In genomic region chr1:162942903-162943567, GRCh38 we compare ENCODE assay signal across 15 cellular contexts.
DNase-seq lines count a peak whose midpoint lies in the region; TF ChIP-seq lines count a peak whose summit lies in the region.
"Had no signal": no experiment of that assay in that cellular context is flagged by ENCODE, and none has a peak within 500 bp of the region (broad histone marks: within the 10 kb centered on the region; RNA-seq: fewer than 3 reads in every experiment).

No MANE protein-coding gene starts in this region.

- no peaks in the 10 kb centered on the region for H3K79me2 ChIP-seq in GM23248 (ENCODE audit: insufficient read depth)

- H4K20me1 ChIP-seq in GM23248 (ENCODE audit: insufficient read depth) = no peaks in the 10 kb centered on the region

- H3K36me3 ChIP-seq in GM23248 (ENCODE audit: low read depth) = no peaks in the 10 kb centered on the region
- H3K36me3 ChIP-seq: ascending aorta, Peyer's patch had no signal

- no peak overlapping the region for H2AFZ ChIP-seq in GM23248

- H3K27me3 Mint-ChIP-seq in activated naive CD8-positive, alpha-beta T cell treated with anti-CD3 and anti-CD28 coated beads for 36 hours = peaks cover 45% of the 10 kb centered on the region

- DNase-seq in GM23248 = peak; percentile 48
- DNase-seq in activated naive CD8-positive, alpha-beta T cell treated with anti-CD3 and anti-CD28 coated beads for 36 hours = peak; percentile 18
- DNase-seq in fibroblast of gingiva (ENCODE audit: low read depth) = peak; percentile 48
- DNase-seq in putamen (ENCODE audit: low spot score) = peak; percentile 63
- no peak for DNase-seq in KBM-7
- no peak for DNase-seq in KG1 (lab: John Stamatoyannopoulos, UW)
- no peak for DNase-seq in coronary artery (ENCODE audit: low spot score)
- DNase-seq in RKO (ENCODE audit: low spot score) = no peak
- DNase-seq: activated CD4-positive, alpha-beta T cell treated with anti-CD3 and anti-CD28 coated beads, Interleukin-2, amount 10 ng/mL, durations not matched to agents 24 days and 14 days; COR-L47; NCI-H1417 treated with DMSO at 0.1 percent for 48 hours; Peyer's patch had no signal

- H3K27me3 ChIP-seq in GM23248 (replicated peaks; ENCODE audit: insufficient read depth) = no peaks in the 10 kb centered on the region; the same call in 1 of the 2 replicates
- H3K27me3 ChIP-seq: ascending aorta, Peyer's patch had no signal

- no peak overlapping the region for H3K4me3 Mint-ChIP-seq in activated naive CD8-positive, alpha-beta T cell treated with anti-CD3 and anti-CD28 coated beads for 36 hours
- H3K4me3 Mint-ChIP-seq: activated CD4-positive, alpha-beta T cell treated with anti-CD3 and anti-CD28 coated beads, Interleukin-2, amount 10 ng/mL, durations not matched to agents 24 days and 14 days; activated T-helper 1 cell treated with anti-CD3 and anti-CD28 coated beads, Interleukin-12 subunit alpha, Interleukin-12 subunit beta, Interleukin-2, Interleukin-4 antibody, amounts not matched to agents 30 ng/mL and 10 ng/mL and 1 ng/mL, durations not matched to agents 14 hours and 24 hours and 36 hours; stimulated activated naive CD8-positive, alpha-beta T cell treated with anti-CD3 and anti-CD28 coated beads, Interleukin-15, Interleukin-2, amounts not matched to agents 100 ng/mL and 50 ng/mL, for 24 hours had no signal

- H3K27ac ChIP-seq in GM23248 = no peak overlapping the region
- no peak overlapping the region for H3K27ac ChIP-seq in coronary artery
- H3K27ac ChIP-seq: ascending aorta, Peyer's patch had no signal

- H3K36me3 Mint-ChIP-seq in activated naive CD8-positive, alpha-beta T cell treated with anti-CD3 and anti-CD28 coated beads for 36 hours = no peaks in the 10 kb centered on the region

- TF ChIP-seq CTCF in coronary artery (IDR thresholded peaks at IDR 0.05) = no peak

- WGBS in GM23248 (ENCODE audit: low coverage in 1 of 2, low lambda C conversion rate in 2 of 2, missing lambda C conversion rate in 2 of 2), 2 experiments = 16 to 18% methylated on average over 3 of the region's 3 CpGs

- H3K9me3 Mint-ChIP-seq in activated naive CD8-positive, alpha-beta T cell treated with anti-CD3 and anti-CD28 coated beads for 36 hours = no peaks in the 10 kb centered on the region
- H3K9me3 Mint-ChIP-seq: activated CD4-positive, alpha-beta T cell treated with anti-CD3 and anti-CD28 coated beads, Interleukin-2, amount 10 ng/mL, durations not matched to agents 24 days and 14 days; activated T-helper 1 cell treated with anti-CD3 and anti-CD28 coated beads, Interleukin-12 subunit alpha, Interleukin-12 subunit beta, Interleukin-2, Interleukin-4 antibody, amounts not matched to agents 30 ng/mL and 10 ng/mL and 1 ng/mL, durations not matched to agents 14 hours and 24 hours and 36 hours; stimulated activated naive CD8-positive, alpha-beta T cell treated with anti-CD3 and anti-CD28 coated beads, Interleukin-15, Interleukin-2, amounts not matched to agents 100 ng/mL and 50 ng/mL, for 24 hours had no signal

- in situ Hi-C loops in GM23248 (cut with MboI) = no loop called here
- in situ Hi-C loops in KBM-7 (cut with MboI; ENCODE audit: low pct_unique_long_range_greater_than_20kb, low sequenced_read_pairs) = no loop called here

- peaks cover 12% of the 10 kb centered on the region for H3K4me1 Mint-ChIP-seq in activated naive CD8-positive, alpha-beta T cell treated with anti-CD3 and anti-CD28 coated beads for 36 hours
- H3K4me1 Mint-ChIP-seq: activated CD4-positive, alpha-beta T cell treated with anti-CD3 and anti-CD28 coated beads, Interleukin-2, amount 10 ng/mL, durations not matched to agents 24 days and 14 days had no signal

- H3K9ac ChIP-seq in GM23248 = no peak overlapping the region

- no peak overlapping the region for H3K27ac Mint-ChIP-seq in activated naive CD8-positive, alpha-beta T cell treated with anti-CD3 and anti-CD28 coated beads for 36 hours
- H3K27ac Mint-ChIP-seq: activated CD4-positive, alpha-beta T cell treated with anti-CD3 and anti-CD28 coated beads, Interleukin-2, amount 10 ng/mL, durations not matched to agents 24 days and 14 days; activated T-helper 1 cell treated with anti-CD3 and anti-CD28 coated beads, Interleukin-12 subunit alpha, Interleukin-12 subunit beta, Interleukin-2, Interleukin-4 antibody, amounts not matched to agents 30 ng/mL and 10 ng/mL and 1 ng/mL, durations not matched to agents 14 hours and 24 hours and 36 hours; stimulated activated naive CD8-positive, alpha-beta T cell treated with anti-CD3 and anti-CD28 coated beads, Interleukin-15, Interleukin-2, amounts not matched to agents 100 ng/mL and 50 ng/mL, for 24 hours had no signal

- H3K9me3 ChIP-seq in GM23248 (ENCODE audit: low read depth) = no peaks in the 10 kb centered on the region
- H3K9me3 ChIP-seq: ascending aorta, Peyer's patch had no signal

- H3K4me3 ChIP-seq in GM23248 (no peak overlapping the region), coronary artery (no peak overlapping the region)
- H3K4me3 ChIP-seq: ascending aorta, Peyer's patch had no signal

- H3K9me2 ChIP-seq in GM23248 (ENCODE audit: insufficient read depth) = no peaks in the 10 kb centered on the region

- H3F3A ChIP-seq in GM23248 (ENCODE audit: insufficient read depth) = 0 out of 2 replicates have a peak, but pooled peaks cover 8% of the 10 kb centered on the region

- H3K4me2 ChIP-seq in GM23248 (ENCODE audit: unreplicated experiment) = no peak overlapping the region

- peaks cover 6% of the 10 kb centered on the region; the same call in 1 of the 2 replicates for H3K4me1 ChIP-seq in GM23248 (ENCODE audit: insufficient read depth)
- H3K4me1 ChIP-seq: ascending aorta, Peyer's patch had no signal

Comparison
In these comparisons a context has a peak if more than half of its experiments do, and no peak if none do; other contexts are left out.
1. DNase-seq: peak in GM23248 (single experiment), activated naive CD8-positive, alpha-beta T cell treated with anti-CD3 and anti-CD28 coated beads for 36 hours (single experiment), fibroblast of gingiva (single experiment) and putamen (single experiment); none in KBM-7 (single experiment), KG1 (single experiment), coronary artery (single experiment) and RKO (single experiment).